14 cellular contexts compared by ENCODE assay signal in genomic region chr14:25032092-25032784, GRCh38. TPM values are rescaled to one million over a fixed set of nuclear protein-coding genes. Genes with fewer than 3 reads are reported as not detected.
DNase-seq lines count a peak whose midpoint lies in the region; ATAC-seq and TF ChIP-seq lines count a peak whose summit lies in the region.
"Had no signal": no experiment of that assay in that cellular context is flagged by ENCODE, and none has a peak within 500 bp of the region (broad histone marks: within the 10 kb centered on the region; RNA-seq: fewer than 3 reads in every experiment).

No MANE protein-coding gene starts in this region.

- no peaks in the 10 kb centered on the region for H3K27me3 ChIP-seq in BJ (ENCODE audit: control insufficient read depth, insufficient read depth, low read length)
- H3K27me3 ChIP-seq in uterus: no peaks in the 10 kb centered on the region
- H3K27me3 ChIP-seq: sigmoid colon had no signal

- no peaks in the 10 kb centered on the region for H3K4me1 ChIP-seq in uterus

- POLR2A ChIA-PET in BJ (lab: Charles Lee): no interaction called here

- no peak for ATAC-seq in GM18873 (IDR thresholded peaks at IDR 0.05; ENCODE audit: low FRiP score, unreplicated experiment)

- TF ChIP-seq CTCF in BJ (IDR thresholded peaks at IDR 0.05; ENCODE audit: insufficient read depth, low read depth, low read length): peak; percentile 26
- peak; percentile 58; the same call in 1 of the 2 replicates for TF ChIP-seq CTCF in GM12874 (IDR thresholded peaks at IDR 0.05; ENCODE audit: insufficient read depth, low read depth, low read length)
- peak; percentile 28 for TF ChIP-seq CTCF in fibroblast of villous mesenchyme (IDR thresholded peaks at IDR 0.05; ENCODE audit: insufficient read depth, low read depth, low read length)
- TF ChIP-seq CTCF in uterus (IDR thresholded peaks at IDR 0.05): no peak

- CTCF ChIA-PET in BJ (lab: Yijun Ruan, JAX): interaction anchor here (1.5 kb wide), 1 partner anchor 10 kb away, joined by 3 read pairs; no protein-coding TSS in a partner anchor

- no peaks in the 10 kb centered on the region for H3K9me3 ChIP-seq in uterus
- H3K9me3 ChIP-seq: sigmoid colon had no signal

- H3K36me3 ChIP-seq in BJ (ENCODE audit: control insufficient read depth, insufficient read depth, low read length) (no peaks in the 10 kb centered on the region), uterus (no peaks in the 10 kb centered on the region)
- H3K36me3 ChIP-seq: sigmoid colon had no signal

- intact Hi-C loops in uterus (cut with DNase I; ENCODE audit: low total_unique reads): no loop called here

- H3K27ac ChIP-seq in uterus: no peak overlapping the region
- H3K27ac ChIP-seq: sigmoid colon, SK-N-MC had no signal

- DNase-seq in BJ (ENCODE audit: low read depth) (no peak), NCI-H69 (lab: John Stamatoyannopoulos, UW) (peak; percentile 37), fibroblast of villous mesenchyme (ENCODE audit: low read depth) (no peak), hippocampal formation (lab: John Stamatoyannopoulos, UW) (no peak), NK-92 (lab: John Stamatoyannopoulos, UW; ENCODE audit: unreplicated experiment) (no peak), uterus (no peak)
- DNase-seq: effector CD8-positive, alpha-beta T cell; kidney glomerular epithelial cell; sigmoid colon; stimulated activated naive B cell treated with anti-CD40 and anti-IgM and Interleukin-4, amounts not matched to agents 10 μg/mL and 1 μg/mL and 100 μg/mL, for 72 hours had no signal

- no peak for TF ChIP-seq POLR2A in uterus (IDR thresholded peaks at IDR 0.05)

- H3K4me3 ChIP-seq in BJ (ENCODE audit: low read depth, low read length) (no peak overlapping the region), fibroblast of villous mesenchyme (ENCODE audit: low read depth, low read length) (no peak overlapping the region), uterus (no peak overlapping the region)
- H3K4me3 ChIP-seq: sigmoid colon, SK-N-MC had no signal

RNA-seq across cellular contexts. Expression of gene STXBP6, which starts 17.7 kb away (rescaled TPM):
- 12.1 and 16.8 TPM in 2 replicates for polyA plus RNA-seq in BJ (2011; rRNA removed)
- polyA minus RNA-seq in BJ (2011; rRNA and poly(A)+ RNA removed): 4.0 and 7.5 TPM in 2 replicates
- total RNA-seq in fibroblast of villous mesenchyme (2.9 and 4.7 TPM in 2 replicates), uterus (10 to 100 TPM; 11.9 to 30.5 (median 14.6) TPM)
- total RNA-seq: activated T-helper 1 cell treated with anti-CD3 and anti-CD28 coated beads, Interleukin-12 subunit alpha, Interleukin-12 subunit beta, Interleukin-2, Interleukin-4 antibody, amounts not matched to agents 30 ng/mL and 10 ng/mL and 1 ng/mL, durations not matched to agents 14 hours and 24 hours and 36 hours had no signal

Comparison
In these comparisons a context has a peak if more than half of its experiments do, and no peak if none do; other contexts are left out.
1. CTCF ChIP-seq: peak in BJ (single experiment), GM12874 (single experiment) and fibroblast of villous mesenchyme (single experiment); none in uterus (0 of 4).